20 cellular contexts compared by ENCODE assay signal in the genomic region with DNA sequence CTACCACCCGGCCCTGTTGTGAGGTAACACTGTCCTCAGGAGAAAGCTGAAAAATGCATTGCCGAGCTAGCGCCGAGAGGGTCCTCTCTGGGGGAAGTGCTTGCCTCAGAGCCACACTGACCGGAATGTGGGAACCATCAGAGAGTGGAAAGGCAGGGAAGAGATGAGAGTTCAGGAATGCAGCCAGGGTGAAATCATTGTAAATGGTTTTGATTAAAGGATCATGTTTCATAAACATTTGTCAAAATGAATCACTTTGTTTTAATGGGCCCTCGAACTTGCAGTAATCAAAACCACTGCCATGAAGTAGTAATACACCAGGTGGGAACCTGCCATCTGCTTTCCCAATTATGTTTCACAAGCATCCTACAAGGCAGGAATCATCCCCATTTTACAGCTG. TPM values are rescaled to one million over a fixed set of nuclear protein-coding genes. Genes with fewer than 3 reads are reported as not detected.
DNase-seq lines count a peak whose midpoint lies in the region; ATAC-seq, FAIRE-seq and TF ChIP-seq lines count a peak whose summit lies in the region.
"Had no signal": no experiment of that assay in that cellular context is flagged by ENCODE, and none has a peak within 500 bp of the region (broad histone marks: within the 10 kb centered on the region; RNA-seq: fewer than 3 reads in every experiment).

No MANE protein-coding gene starts in this region.

- FAIRE-seq in bronchial epithelial cell (lab: Jason Lieb, UNC): no peak
- FAIRE-seq: D721Med had no signal

- no peaks in the 10 kb centered on the region for H3K27me3 Mint-ChIP-seq in naive thymus-derived CD8-positive, alpha-beta T cell
- no peaks in the 10 kb centered on the region for H3K27me3 Mint-ChIP-seq in Caco-2 (ENCODE audit: insufficient read depth, unreplicated experiment)
- H3K27me3 Mint-ChIP-seq: memory B cell had no signal

- H3K9me3 ChIP-seq in Caco-2: no peaks in the 10 kb centered on the region
- H3K9me3 ChIP-seq: adrenal gland, stomach had no signal

- H3K4me1 Mint-ChIP-seq in naive thymus-derived CD8-positive, alpha-beta T cell: peaks cover 6 to 19% (median 13%) of the 10 kb centered on the region in 4 donors
- no peaks in the 10 kb centered on the region for H3K4me1 Mint-ChIP-seq in Caco-2 (ENCODE audit: low read depth, unreplicated experiment)
- H3K4me1 Mint-ChIP-seq: memory B cell had no signal

- DNase-seq in DMS53 (lab: John Stamatoyannopoulos, UW): peak; percentile 18
- no peak for DNase-seq in DMS53 treated with DMSO at 0.1 percent for 48 hours (lab: John Stamatoyannopoulos, UW; ENCODE audit: unreplicated experiment)
- DNase-seq in LHCN-M2 (ENCODE audit: low read depth): peak; percentile 59
- peak; percentile 33 for DNase-seq in bronchial epithelial cell (ENCODE audit: low read depth)
- peak; percentile 28 for DNase-seq in non-pigmented ciliary epithelial cell (ENCODE audit: low read depth)
- no peak for DNase-seq in naive thymus-derived CD8-positive, alpha-beta T cell
- no peak for DNase-seq in GOT3 (lab: John Stamatoyannopoulos, UW)
- DNase-seq in Caco-2: no peak
- DNase-seq: 8988T; activated CD4-positive, CD25-positive, alpha-beta regulatory T cell treated with anti-CD3 and anti-CD28 coated beads, Interleukin-2, amount 50 U/mL, for 72 hours; activated T-cell treated with anti-CD3 and anti-CD28 coated beads, Interleukin-2, amount 50 U/mL, for 1 hour; adrenal gland; NCI-H510A treated with DMSO at 0.1 percent for 48 hours; stomach; T-cell had no signal

- no peaks in the 10 kb centered on the region for H3K4me1 ChIP-seq in Caco-2
- H3K4me1 ChIP-seq: adrenal gland, stomach had no signal

- no peak for TF ChIP-seq CTCF in bronchial epithelial cell (IDR thresholded peaks at IDR 0.05; ENCODE audit: insufficient read depth, low read length, severe bottlenecking)
- no peak for TF ChIP-seq CTCF in Caco-2 (IDR thresholded peaks at IDR 0.05; ENCODE audit: insufficient read depth in 1 of 2, low read depth in 1 of 2, low read length in 1 of 2, severe bottlenecking in 1 of 2, unreplicated experiment in 1 of 2)

- no peak overlapping the region for H3K4me3 ChIP-seq in bronchial epithelial cell (ENCODE audit: low read depth, low read length)
- no peak overlapping the region for H3K4me3 ChIP-seq in Caco-2 (ENCODE audit: low read depth, low read length)
- H3K4me3 ChIP-seq: adrenal gland, smooth muscle cell, stomach had no signal

- no peak overlapping the region for H3K4me3 Mint-ChIP-seq in naive thymus-derived CD8-positive, alpha-beta T cell
- H3K4me3 Mint-ChIP-seq in Caco-2 (ENCODE audit: unreplicated experiment): no peak overlapping the region
- H3K4me3 Mint-ChIP-seq: memory B cell, T-cell had no signal

- ATAC-seq in naive thymus-derived CD8-positive, alpha-beta T cell: no peak
- ATAC-seq: T-cell had no signal

- no peaks in the 10 kb centered on the region for H3K27me3 ChIP-seq in bronchial epithelial cell (ENCODE audit: control insufficient read depth, insufficient read depth, low read length)
- H3K27me3 ChIP-seq in Caco-2 (replicated peaks; ENCODE audit: control insufficient read depth, insufficient read depth, low read length): no peaks in the 10 kb centered on the region
- H3K27me3 ChIP-seq: adrenal gland, stomach had no signal

- BruUV-seq in Caco-2 (replicated peaks; lab: Mats Ljungman, UMichigan): no TSS peak

- H3K9me3 Mint-ChIP-seq in naive thymus-derived CD8-positive, alpha-beta T cell: no peaks in the 10 kb centered on the region
- no peaks in the 10 kb centered on the region for H3K9me3 Mint-ChIP-seq in Caco-2 (ENCODE audit: unreplicated experiment)
- H3K9me3 Mint-ChIP-seq: memory B cell, T-cell had no signal

- peaks cover 0 to 26% (median 17%) of the 10 kb centered on the region in 3 donors for H3K36me3 Mint-ChIP-seq in naive thymus-derived CD8-positive, alpha-beta T cell
- peaks cover 53% of the 10 kb centered on the region for H3K36me3 Mint-ChIP-seq in Caco-2 (ENCODE audit: insufficient read depth, unreplicated experiment)

- H3K36me3 ChIP-seq in bronchial epithelial cell (ENCODE audit: control insufficient read depth, insufficient read depth, low read length) (peaks cover 4% of the 10 kb centered on the region), Caco-2 (ENCODE audit: control insufficient read depth, insufficient read depth, low read length) (no peaks in the 10 kb centered on the region)

- POLR2A ChIA-PET in naive thymus-derived CD8-positive, alpha-beta T cell (lab: Charles Lee): interaction anchor here (0.7 kb wide), 1 partner anchor 8 kb away, joined by 3 read pairs; no protein-coding TSS in a partner anchor
- POLR2A ChIA-PET in Caco-2 (lab: Charles Lee): interaction anchor here (1.1 kb wide), 1 partner anchor 11 kb away, joined by 3 read pairs; no protein-coding TSS in a partner anchor

- peak overlapping the region in 3 of 10 donors; percentile 52 to 57 (median 55) for H3K27ac Mint-ChIP-seq in naive thymus-derived CD8-positive, alpha-beta T cell
- no peak overlapping the region for H3K27ac Mint-ChIP-seq in Caco-2 (ENCODE audit: unreplicated experiment)
- H3K27ac Mint-ChIP-seq: memory B cell had no signal

- CTCF ChIA-PET in Caco-2 (lab: Charles Lee): no interaction called here

- intact Hi-C loops in Caco-2 (cut with micrococcal nuclease; ENCODE audit: unreplicated experiment): no loop called here

RNA-seq across cellular contexts. Expression of a gene that starts 16.9 kb away (rescaled TPM):
- total RNA-seq in LHCN-M2 (2014; rRNA removed): not detected in 2 replicates
- polyA plus RNA-seq in LHCN-M2 (2012): not detected
- not detected in 2 replicates for total RNA-seq in bronchial epithelial cell
- total RNA-seq in naive thymus-derived CD8-positive, alpha-beta T cell: not detected
- polyA plus RNA-seq in naive thymus-derived CD8-positive, alpha-beta T cell: under 1 TPM in 2 of 3 donors, not detected in 1; 0.21 to 0.34 TPM
- not detected in 2 replicates for total RNA-seq in Caco-2 (2022)
- total RNA-seq: adrenal gland, dermis microvascular lymphatic vessel endothelial cell, omental fat pad, smooth muscle cell, stomach, T-cell had no signal
- polyA plus RNA-seq: adrenal gland, smooth muscle cell, stomach had no signal

RNA-seq across cellular contexts. Expression of a gene that starts 23.3 kb away (rescaled TPM):
- total RNA-seq in LHCN-M2 (2014; rRNA removed) (137 and 149 TPM in 2 replicates), bronchial epithelial cell (11.6 and 23.4 TPM in 2 replicates), Caco-2 (2022) (151 and 152 TPM in 2 replicates)
- polyA plus RNA-seq in LHCN-M2 (2012): 46.4 TPM
- total RNA-seq in naive thymus-derived CD8-positive, alpha-beta T cell: 10 to 100 TPM; 47.4 to 48.9 TPM
- polyA plus RNA-seq in naive thymus-derived CD8-positive, alpha-beta T cell: 10 to 100 TPM; 45.5 to 63.5 (median 57.7) TPM

Comparison
In these comparisons a context has a peak if more than half of its experiments do, and no peak if none do; other contexts are left out.
1. DNase-seq: peak in DMS53 (single experiment), LHCN-M2 (single experiment), bronchial epithelial cell (single experiment) and non-pigmented ciliary epithelial cell (single experiment); none in DMS53 treated with DMSO at 0.1 percent for 48 hours (single experiment), naive thymus-derived CD8-positive, alpha-beta T cell (0 of 10), GOT3 (single experiment) and Caco-2 (0 of 2).